In genomic region chr3:8574670-8575322, GRCh38 we compare ENCODE assay signal across 19 cellular contexts.
DNase-seq lines count a peak whose midpoint lies in the region; ATAC-seq and TF ChIP-seq lines count a peak whose summit lies in the region.
"Had no signal": no experiment of that assay in that cellular context is flagged by ENCODE, and none has a peak within 500 bp of the region (broad histone marks: within the 10 kb centered on the region; RNA-seq: fewer than 3 reads in every experiment).

No MANE protein-coding gene starts in this region.

- TF ChIP-seq CTCF in esophagus squamous epithelium (IDR thresholded peaks at IDR 0.05), result no peak
- TF ChIP-seq CTCF in right atrium auricular region (IDR thresholded peaks at IDR 0.05), result no peak
- TF ChIP-seq CTCF in gastrocnemius medialis (IDR thresholded peaks at IDR 0.05 in 4 of 5, conservative IDR thresholded peaks at IDR 0.05 in 1 of 5), result no peak
- TF ChIP-seq CTCF in upper lobe of right lung (IDR thresholded peaks at IDR 0.05), result no peak

- H3K9me3 ChIP-seq in esophagus squamous epithelium (no peaks in the 10 kb centered on the region), right atrium auricular region (no peaks in the 10 kb centered on the region), gastrocnemius medialis (no peaks in the 10 kb centered on the region), upper lobe of right lung (no peaks in the 10 kb centered on the region)
- H3K9me3 ChIP-seq: BE2C, MG63 had no signal

- no peaks in the 10 kb centered on the region for H3K27me3 ChIP-seq in esophagus squamous epithelium
- no peaks in the 10 kb centered on the region for H3K27me3 ChIP-seq in right atrium auricular region
- H3K27me3 ChIP-seq in gastrocnemius medialis, result no peaks in the 10 kb centered on the region
- H3K27me3 ChIP-seq in upper lobe of right lung, result no peaks in the 10 kb centered on the region
- H3K27me3 ChIP-seq: BE2C, MG63 had no signal

- H3K36me3 ChIP-seq in esophagus squamous epithelium (peaks cover 0 to 18% (median 0%) of the 10 kb centered on the region in 3 donors), right atrium auricular region (peaks cover 27% of the 10 kb centered on the region), gastrocnemius medialis (peaks cover 0 to 12% of the 10 kb centered on the region in 2 donors), upper lobe of right lung (peaks cover 14% of the 10 kb centered on the region)
- H3K36me3 ChIP-seq: BE2C, MG63 had no signal

- H3K27ac ChIP-seq in esophagus squamous epithelium (peak overlapping the region; percentile 26 to 75 (median 58)), right atrium auricular region (peak overlapping the region; percentile 8 to 63), gastrocnemius medialis (peak overlapping the region; percentile 57 to 93 (median 60)), upper lobe of right lung (peak overlapping the region; percentile 47)
- H3K27ac ChIP-seq: GM23248 had no signal

- ATAC-seq in gastrocnemius medialis (no peak), upper lobe of right lung (no peak)
- ATAC-seq: HCT116 had no signal

- H3K4me1 ChIP-seq in esophagus squamous epithelium (peaks cover 7 to 67% (median 23%) of the 10 kb centered on the region in 3 donors), right atrium auricular region (peaks cover 0 to 35% of the 10 kb centered on the region in 2 donors), gastrocnemius medialis (peaks cover 57 to 59% of the 10 kb centered on the region in 2 donors), upper lobe of right lung (peaks cover 38% of the 10 kb centered on the region)
- H3K4me1 ChIP-seq: BE2C had no signal

- H3K4me3 ChIP-seq in esophagus squamous epithelium (no peak overlapping the region), right atrium auricular region (no peak overlapping the region), gastrocnemius medialis (no peak overlapping the region), upper lobe of right lung (no peak overlapping the region)
- H3K4me3 ChIP-seq: GM23248, MG63 had no signal

- intact Hi-C loops in esophagus squamous epithelium (cut with DNase I) (no loop called here), gastrocnemius medialis (cut with DNase I; ENCODE audit: low total_unique reads) (no loop called here), upper lobe of right lung (cut with DNase I) (no loop called here)

- in situ Hi-C loops in gastrocnemius medialis (cut with MboI; ENCODE audit: low sequenced_read_pairs in 4 of 4), result no loop called here

- 58 to 86% methylated on average over 5 of the region's 5 CpGs for WGBS in esophagus squamous epithelium, 2 donors

- DNase-seq in esophagus squamous epithelium (lab: John Stamatoyannopoulos, UW) (no peak), right atrium auricular region (ENCODE audit: low spot score) (no peak), gastrocnemius medialis (no peak), upper lobe of right lung (no peak), AG08396 (ENCODE audit: low spot score) (no peak), activated T-cell treated with anti-CD3 and anti-CD28 coated beads for 4 hours (no peak), COLO829 (ENCODE audit: low spot score) (no peak), GM19238 (ENCODE audit: insufficient read length, low spot score) (no peak)
- DNase-seq: BE2C; CD4-positive, alpha-beta T cell; GM23248; Karpas-422; MG63; NCI-H1092; NCI-H146; NCI-H2081 treated with DMSO at 0.1 percent for 48 hours; NCI-H226; NCI-H524 treated with DMSO at 0.1 percent for 48 hours had no signal

- TF ChIP-seq POLR2A in esophagus squamous epithelium (IDR thresholded peaks at IDR 0.05) (no peak), gastrocnemius medialis (IDR thresholded peaks at IDR 0.05) (no peak)
